In the genomic region with DNA sequence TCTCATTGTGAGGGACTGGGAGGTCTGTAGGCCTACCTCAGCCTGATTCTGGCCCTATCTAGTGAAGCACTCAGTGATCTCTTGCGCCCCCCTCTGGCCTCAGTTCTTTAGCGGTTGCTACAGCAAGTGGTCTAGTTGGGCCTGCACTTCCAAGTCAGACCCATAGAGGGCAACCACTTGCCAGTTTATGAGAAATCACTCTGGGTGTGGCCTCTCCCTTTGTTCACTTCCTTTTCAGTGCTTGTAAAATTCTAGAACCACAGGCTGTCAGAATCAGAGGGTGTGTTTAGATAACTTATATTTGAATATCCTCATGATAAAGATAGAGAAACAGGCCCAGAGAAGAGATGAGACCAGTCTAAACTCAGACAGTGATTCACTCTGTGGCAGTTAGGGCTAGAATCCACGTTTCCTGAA, we compare ENCODE assay signal across 8 cellular contexts.
DNase-seq lines count a peak whose midpoint lies in the region; ATAC-seq and TF ChIP-seq lines count a peak whose summit lies in the region.

No MANE protein-coding gene starts in this region.

- ATAC-seq in GM18870 (IDR thresholded peaks at IDR 0.05; ENCODE audit: unreplicated experiment) (peak; percentile 72), HG03135 (IDR thresholded peaks at IDR 0.05; ENCODE audit: unreplicated experiment) (peak; percentile 90)
- ATAC-seq in activated CD4-positive, CD25-positive, alpha-beta regulatory T cell treated with anti-CD3 and anti-CD28 coated beads, Interleukin-2, amount 50 U/mL, for 24 hours, result peak; percentile 89

- H3K9me3 ChIP-seq in AG04450 (ENCODE audit: control insufficient read depth, insufficient read depth, low read length), result no peaks in the 10 kb centered on the region

- POLR2A ChIA-PET in AG04450 (lab: Yijun Ruan, JAX), result no interaction called here

- no peaks in the 10 kb centered on the region for H3K27me3 ChIP-seq in AG04450 (ENCODE audit: control insufficient read depth, insufficient read depth, low read length)

- CTCF ChIA-PET in AG04450 (lab: Charles Lee), result interaction anchor here (0.7 to 2.2 kb wide), 6 partner anchors 15 to 182 kb away, joined by 3 to 12 read pairs (median 4); no protein-coding TSS in a partner anchor

- H3K27ac ChIP-seq in AG04450 (ENCODE audit: low read depth, low read length), result peak overlapping the region; percentile 68

- peak; percentile 98 for TF ChIP-seq CTCF in AG04450 (IDR thresholded peaks at IDR 0.05; ENCODE audit: low read depth, low read length)

- no peak overlapping the region for H3K4me3 ChIP-seq in AG04450 (ENCODE audit: low read depth, low read length)

- DNase-seq in AG04450 (ENCODE audit: low read depth, low spot score) (peak; percentile 83), NCI-H446 (lab: John Stamatoyannopoulos, UW) (peak; percentile 83 to 91), cerebellar cortex (ENCODE audit: low spot score) (peak; percentile 69), kidney tubule cell (ENCODE audit: low spot score) (peak; percentile 90)
- DNase-seq in stimulated activated CD4-positive, alpha-beta T cell treated with anti-CD3 and anti-CD28 coated beads, Interleukin-1b, Interleukin-23, amount 100 ng/mL, for 24 hours (ENCODE audit: low read depth in 4 of 4, low spot score in 1 of 4), result peak; percentile 85 to 97 (median 90)
